In the genomic region with DNA sequence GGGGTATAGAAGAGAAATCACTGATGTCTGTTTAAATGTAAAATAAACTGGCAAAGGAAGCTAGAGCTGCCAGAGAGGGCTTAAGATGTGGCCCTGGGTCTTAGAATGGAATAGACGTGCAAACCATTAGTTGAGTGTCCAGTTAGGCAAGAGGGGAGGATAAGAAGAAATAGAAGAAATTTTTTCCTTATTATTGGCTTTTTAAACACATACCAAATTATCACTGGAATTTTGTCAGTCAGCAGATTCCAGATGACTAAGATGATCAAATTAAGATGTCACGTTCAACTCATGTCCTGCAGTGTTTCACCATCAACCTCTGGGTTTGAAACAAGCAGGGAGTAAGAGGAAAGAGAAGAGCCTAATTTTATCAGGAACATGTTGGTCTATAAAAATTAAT, we compare ENCODE assay signal across 19 cellular contexts.
DNase-seq lines count a peak whose midpoint lies in the region; ATAC-seq, FAIRE-seq and TF ChIP-seq lines count a peak whose summit lies in the region.
"Had no signal": no experiment of that assay in that cellular context is flagged by ENCODE, and none has a peak within 500 bp of the region (broad histone marks: within the 10 kb centered on the region; RNA-seq: fewer than 3 reads in every experiment).

No MANE protein-coding gene starts in this region.

- no peaks in the 10 kb centered on the region for H3K9me1 ChIP-seq in IMR-90 (ENCODE audit: insufficient read depth, low read length)

- ATAC-seq in IMR-90 (ENCODE audit: low read depth) = peak; percentile 42
- ATAC-seq in sciatic nerve = peak; percentile 62
- ATAC-seq in HG02885 (IDR thresholded peaks at IDR 0.05; ENCODE audit: poor library complexity, unreplicated experiment) = no peak
- ATAC-seq: activated T-cell treated with anti-CD3 and anti-CD28 coated beads, Interleukin-2, amount 50 U/mL, for 72 hours had no signal

- H2BK120ac ChIP-seq in IMR-90 (ENCODE audit: low read depth, low read length) (no peak overlapping the region), H1 (replicated peaks; ENCODE audit: low read depth, low read length) (no peak overlapping the region)

- H3K27me3 ChIP-seq in IMR-90 (ENCODE audit: control insufficient read depth, insufficient read depth, low read length) = no peaks in the 10 kb centered on the region
- no peaks in the 10 kb centered on the region for H3K27me3 ChIP-seq in H1 (replicated peaks in 1 of 4; ENCODE audit: control insufficient read depth in 3 of 4, extremely low read depth in 1 of 4, insufficient read depth in 3 of 4, low read length in 3 of 4)
- peaks cover 15% of the 10 kb centered on the region for H3K27me3 ChIP-seq in hepatocyte
- H3K27me3 ChIP-seq: gastrocnemius medialis, MG63, right atrium auricular region had no signal

- H3K9me3 ChIP-seq in IMR-90 (ENCODE audit: control insufficient read depth, insufficient read depth, low read length) (no peaks in the 10 kb centered on the region), H1 (ENCODE audit: insufficient read depth in 2 of 2, low read depth in 1 of 2, low read length in 1 of 2) (no peaks in the 10 kb centered on the region), hepatocyte (ENCODE audit: low read depth) (no peaks in the 10 kb centered on the region)
- H3K9me3 ChIP-seq: Caco-2, gastrocnemius medialis, MG63, right atrium auricular region had no signal

- TF ChIP-seq POLR2A in IMR-90 (IDR thresholded peaks at IDR 0.05; ENCODE audit: low read depth, low read length) (no peak), H1 (IDR thresholded peaks at IDR 0.05; ENCODE audit: control extremely low read depth in 1 of 2, low read depth in 2 of 2, low read length in 2 of 2) (no peak)

- H2AK9ac ChIP-seq in IMR-90 (replicated peaks; ENCODE audit: low read depth, low read length, poor library complexity) = no peak overlapping the region

- DNase-seq in AG10803 (ENCODE audit: low read depth) (peak; percentile 93), IMR-90 (peak; percentile 29), H1 (ENCODE audit: low read depth in 1 of 2, low spot score in 2 of 2) (no peak), sciatic nerve (ENCODE audit: low spot score) (no peak), NCI-H345 treated with DMSO at 0.1 percent for 48 hours (lab: John Stamatoyannopoulos, UW; ENCODE audit: unreplicated experiment) (no peak), hepatocyte (ENCODE audit: low spot score) (no peak)
- DNase-seq: activated CD4-positive, alpha-beta T cell treated with anti-CD3 and anti-CD28 coated beads for 1 hour; activated T-cell treated with anti-CD3 and anti-CD28 coated beads, Interleukin-2, amount 50 U/mL, for 72 hours; Caco-2; DND-41; gastrocnemius medialis; MG63; NCI-H1436; NCI-H524 treated with DMSO at 0.1 percent for 48 hours; nucleus accumbens; stimulated activated CD4-positive, alpha-beta T cell treated with anti-CD3 and anti-CD28 coated beads, Interleukin-15, amount 100 ng/mL, for 24 hours had no signal

- H2BK20ac ChIP-seq in IMR-90 (ENCODE audit: low read depth, low read length) (no peak overlapping the region), H1 (ENCODE audit: low read length) (no peak overlapping the region)

- intact Hi-C loops in IMR-90 (cut with micrococcal nuclease) = no loop called here
- intact Hi-C loops in sciatic nerve (cut with DNase I) = no loop called here

- H4K20me1 ChIP-seq in IMR-90 (ENCODE audit: insufficient read depth, low read length) (no peaks in the 10 kb centered on the region), H1 (replicated peaks in 1 of 2; ENCODE audit: control insufficient read depth in 1 of 2, insufficient read depth in 2 of 2, low read length in 2 of 2) (no peaks in the 10 kb centered on the region), hepatocyte (ENCODE audit: insufficient read depth, poor library complexity, severe bottlenecking) (no peaks in the 10 kb centered on the region)

- WGBS in IMR-90 (ENCODE audit: extremely low coverage in 2 of 2, insufficient read length in 1 of 2), 2 experiments = no CpG with 5 or more reads among the region's 2 CpGs
- 83% methylated on average over 2 of the region's 2 CpGs; no CpG with 5 or more reads in 1 of the 2 experiments for WGBS in H1 (ENCODE audit: extremely low coverage in 1 of 2, insufficient coverage in 1 of 2, insufficient read length in 1 of 2, insufficient replicate concordance in 2 of 2, low coverage in 1 of 2, low lambda C conversion rate in 2 of 2, missing lambda C conversion rate in 1 of 2), 2 experiments
- WGBS in hepatocyte (ENCODE audit: low lambda C conversion rate, missing lambda C conversion rate) = 66% methylated on average over 2 of the region's 2 CpGs

- no peaks in the 10 kb centered on the region for H3K23me2 ChIP-seq in H1 (ENCODE audit: low read depth, low read length)

- no peak overlapping the region for H3K23ac ChIP-seq in IMR-90 (ENCODE audit: low read depth, low read length)
- no peak overlapping the region for H3K23ac ChIP-seq in H1 (ENCODE audit: insufficient read length)

- H3K27ac ChIP-seq in IMR-90 (ENCODE audit: insufficient read depth, low read length) (no peak overlapping the region), H1 (ENCODE audit: low read depth, low read length) (no peak overlapping the region), hepatocyte (no peak overlapping the region)
- H3K27ac ChIP-seq: gastrocnemius medialis, right atrium auricular region had no signal

- no peak overlapping the region for H3K14ac ChIP-seq in IMR-90 (replicated peaks; ENCODE audit: low read depth, low read length)
- H3K14ac ChIP-seq in H1 (ENCODE audit: insufficient read length) = peak overlapping the region; percentile 63

- POLR2A ChIA-PET in IMR-90 (lab: Charles Lee; ENCODE audit: unreplicated experiment) (no interaction called here), H1 (lab: Charles Lee; ENCODE audit: partially characterized antibody) (no interaction called here)

- H3K9me2 ChIP-seq in hepatocyte (replicated peaks; ENCODE audit: insufficient read depth) = no peaks in the 10 kb centered on the region

- FAIRE-seq in H1 (lab: Jason Lieb, UNC) = peak; percentile 39
- FAIRE-seq: colon had no signal

- H4K8ac ChIP-seq in IMR-90 (ENCODE audit: low read depth in 2 of 2, low read length in 2 of 2) (no peak overlapping the region), H1 (ENCODE audit: extremely low read depth, insufficient read depth, low read length) (no peak overlapping the region)

- no peak for TF ChIP-seq EP300 in H1 (IDR thresholded peaks at IDR 0.05; ENCODE audit: borderline replicate concordance in 1 of 2, low read depth in 2 of 2, low read length in 2 of 2)

- BruUV-seq in IMR-90 (replicated peaks; lab: Mats Ljungman, UMichigan) = no TSS peak

- in situ Hi-C loops in IMR-90 (cut with MboI; ENCODE audit: low sequenced_read_pairs) = loop anchor here (5.0 kb wide), 1 partner anchor 47 kb away; no protein-coding TSS in a partner anchor

- H2AFZ ChIP-seq in IMR-90 (replicated peaks; ENCODE audit: low read length, poor library complexity) (no peak overlapping the region), H1 (ENCODE audit: low read length) (no peak overlapping the region), hepatocyte (no peak overlapping the region)

- dilution Hi-C loops in IMR-90 (cut with HindIII; ENCODE audit: low sequenced_read_pairs, unreplicated experiment) = no loop called here

- H3K9ac ChIP-seq in IMR-90 (ENCODE audit: low read depth, low read length) (no peak overlapping the region), H1 (replicated peaks in 1 of 4; ENCODE audit: extremely low read depth in 1 of 4, low read depth in 3 of 4, low read length in 3 of 4) (no peak overlapping the region)

- H2BK15ac ChIP-seq in IMR-90 (ENCODE audit: low read depth, low read length) = no peak overlapping the region
- H2BK15ac ChIP-seq in H1 (ENCODE audit: low read length) = no peak overlapping the region

- CTCF ChIA-PET in IMR-90 (lab: Yijun Ruan, JAX) (no interaction called here), H1 (lab: Charles Lee; ENCODE audit: partially characterized antibody) (no interaction called here)

- no peak overlapping the region for H2BK12ac ChIP-seq in H1 (ENCODE audit: low read depth, low read length)

- H3K4me1 ChIP-seq in IMR-90 (ENCODE audit: control insufficient read depth, insufficient read depth, low read length) = no peaks in the 10 kb centered on the region; the same call in 1 of the 2 replicates
- H3K4me1 ChIP-seq in H1 (replicated peaks in 1 of 4; ENCODE audit: control insufficient read depth in 3 of 4, insufficient read depth in 4 of 4, low read length in 3 of 4) = no peaks in the 10 kb centered on the region
- no peaks in the 10 kb centered on the region for H3K4me1 ChIP-seq in hepatocyte (ENCODE audit: insufficient read depth)
- H3K4me1 ChIP-seq: Caco-2, gastrocnemius medialis, right atrium auricular region had no signal

- TF ChIP-seq CTCF in AG10803 (conservative IDR thresholded peaks at IDR 0.05; ENCODE audit: low read length) (no peak), IMR-90 (conservative IDR thresholded peaks at IDR 0.05; ENCODE audit: low read depth, low read length) (no peak), H1 (IDR thresholded peaks at IDR 0.05; ENCODE audit: control extremely low read depth in 1 of 3, insufficient read depth in 1 of 3, low read depth in 1 of 3, low read length in 3 of 3) (no peak), hepatocyte (IDR thresholded peaks at IDR 0.05; ENCODE audit: poor library complexity) (no peak)

- no peaks in the 10 kb centered on the region for H3K79me1 ChIP-seq in IMR-90 (ENCODE audit: low read depth in 1 of 2, low read length in 2 of 2)
- no peaks in the 10 kb centered on the region for H3K79me1 ChIP-seq in H1 (ENCODE audit: low read depth, low read length)

- H2AK5ac ChIP-seq in IMR-90 (ENCODE audit: low read depth, low read length) (no peak overlapping the region), H1 (ENCODE audit: low read depth, low read length) (no peak overlapping the region)

- no peak overlapping the region for H4K5ac ChIP-seq in IMR-90 (ENCODE audit: low read depth, low read length)
- H4K5ac ChIP-seq in H1 (ENCODE audit: insufficient read length, low read depth, low read length) = no peak overlapping the region

- TF ChIP-seq RAD21 in IMR-90 (IDR thresholded peaks at IDR 0.05; ENCODE audit: low read length) (no peak), H1 (IDR thresholded peaks at IDR 0.05 in 1 of 2, conservative IDR thresholded peaks at IDR 0.05 in 1 of 2; ENCODE audit: low read depth in 2 of 2, low read length in 2 of 2) (no peak)

- no peaks in the 10 kb centered on the region for H3K36me3 ChIP-seq in IMR-90 (ENCODE audit: control insufficient read depth, insufficient read depth, low read length)
- no peaks in the 10 kb centered on the region for H3K36me3 ChIP-seq in H1 (ENCODE audit: control insufficient read depth in 2 of 4, insufficient read depth in 4 of 4, low read length in 3 of 4)
- no peaks in the 10 kb centered on the region for H3K36me3 ChIP-seq in hepatocyte (replicated peaks; ENCODE audit: insufficient read depth, low read depth)
- H3K36me3 ChIP-seq: gastrocnemius medialis, MG63, right atrium auricular region had no signal

- H3K56ac ChIP-seq in IMR-90 (ENCODE audit: extremely low read depth, insufficient read depth, low read length) (no peak overlapping the region), H1 (replicated peaks; ENCODE audit: insufficient read length, low read depth, low read length) (no peak overlapping the region)

- H3K4me3 ChIP-seq in AG10803 (ENCODE audit: low read length) = no peak overlapping the region
- no peak overlapping the region for H3K4me3 ChIP-seq in IMR-90 (ENCODE audit: insufficient read depth, low read depth, low read length)
- no peak overlapping the region for H3K4me3 ChIP-seq in H1 (ENCODE audit: extremely low read depth in 1 of 4, insufficient read depth in 2 of 4, low read depth in 3 of 4, low read length in 4 of 4)
- H3K4me3 ChIP-seq in hepatocyte = no peak overlapping the region
- H3K4me3 ChIP-seq: gastrocnemius medialis, MG63, right atrium auricular region had no signal

- H4K91ac ChIP-seq in IMR-90 (ENCODE audit: insufficient read depth, low read depth, low read length) (no peak overlapping the region), H1 (replicated peaks; ENCODE audit: insufficient read length, low read length) (no peak overlapping the region)

- no peak overlapping the region; the same call in 1 of the 2 replicates for H3K18ac ChIP-seq in IMR-90 (ENCODE audit: low read depth, low read length)
- H3K18ac ChIP-seq in H1 (ENCODE audit: extremely low read depth, low read length) = no peak overlapping the region

- H3K79me2 ChIP-seq in H1 (ENCODE audit: control insufficient read depth in 1 of 2, insufficient read depth in 2 of 2, low read length in 2 of 2) = no peaks in the 10 kb centered on the region
- H3K79me2 ChIP-seq in hepatocyte = no peaks in the 10 kb centered on the region

- H3K4ac ChIP-seq in IMR-90 (ENCODE audit: low read depth, low read length) = no peak overlapping the region
- no peak overlapping the region for H3K4ac ChIP-seq in H1 (replicated peaks; ENCODE audit: insufficient read length, low read depth, low read length)

- H2BK5ac ChIP-seq in IMR-90 (ENCODE audit: low read depth, low read length, poor library complexity, severe bottlenecking) (no peak overlapping the region), H1 (ENCODE audit: low read depth, low read length) (no peak overlapping the region)

- H3K4me2 ChIP-seq in IMR-90 (ENCODE audit: low read depth, low read length) (no peak overlapping the region), H1 (ENCODE audit: insufficient read depth in 1 of 2, low read depth in 2 of 2, low read length in 2 of 2) (no peak overlapping the region), hepatocyte (no peak overlapping the region)

Comparison
In these comparisons a context has a peak if more than half of its experiments do, and no peak if none do; other contexts are left out.
1. DNase-seq: peak in AG10803 (single experiment) and IMR-90 (single experiment); none in H1 (0 of 2), sciatic nerve (single experiment), NCI-H345 treated with DMSO at 0.1 percent for 48 hours (single experiment) and hepatocyte (single experiment).